ENCODE assay signal across 1 cellular context in the genomic region with DNA sequence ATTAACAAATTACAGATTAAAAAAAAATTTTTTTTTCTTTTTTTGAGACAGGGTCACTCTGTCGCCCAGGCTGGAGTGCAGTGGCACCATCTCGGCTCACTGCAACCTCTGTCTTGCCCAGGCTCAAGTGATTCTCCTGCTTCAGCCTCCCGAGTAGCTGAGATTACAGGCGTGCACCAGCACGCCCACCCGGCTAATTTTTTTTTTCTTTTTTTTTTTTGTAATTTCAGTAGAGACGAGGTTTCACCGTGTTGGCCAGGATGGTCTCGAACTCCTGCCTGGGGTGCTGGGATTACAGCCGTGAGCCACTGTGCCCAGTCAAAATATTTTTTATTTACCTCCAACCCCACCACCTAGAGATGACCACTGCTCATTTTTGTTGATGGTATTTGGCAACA.
TF ChIP-seq lines count a peak whose summit lies in the region.

No MANE protein-coding gene starts in this region.

TF ChIP-seq in IMR-90, 13 proteins besides CTCF, POLR2A, EP300 and RAD21 (continued from another document):
- TF ChIP-seq, protein P1, sequence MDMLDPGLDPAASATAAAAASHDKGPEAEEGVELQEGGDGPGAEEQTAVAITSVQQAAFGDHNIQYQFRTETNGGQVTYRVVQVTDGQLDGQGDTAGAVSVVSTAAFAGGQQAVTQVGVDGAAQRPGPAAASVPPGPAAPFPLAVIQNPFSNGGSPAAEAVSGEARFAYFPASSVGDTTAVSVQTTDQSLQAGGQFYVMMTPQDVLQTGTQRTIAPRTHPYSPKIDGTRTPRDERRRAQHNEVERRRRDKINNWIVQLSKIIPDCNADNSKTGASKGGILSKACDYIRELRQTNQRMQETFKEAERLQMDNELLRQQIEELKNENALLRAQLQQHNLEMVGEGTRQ (IDR thresholded peaks at IDR 0.05; ENCODE audit: low read depth, low read length), result no peak
- no peak for TF ChIP-seq BHLHE40 (IDR thresholded peaks at IDR 0.05; ENCODE audit: low read depth, low read length)
